In genomic region chr17:44121997-44122824, GRCh38 we compare ENCODE assay signal across 9 cellular contexts. TPM values are rescaled to one million over a fixed set of nuclear protein-coding genes. Genes with fewer than 3 reads are reported as not detected.
DNase-seq lines count a peak whose midpoint lies in the region; ATAC-seq lines count a peak whose summit lies in the region.
"Had no signal": no experiment of that assay in that cellular context is flagged by ENCODE, and none has a peak within 500 bp of the region (broad histone marks: within the 10 kb centered on the region; RNA-seq: fewer than 3 reads in every experiment).

No MANE protein-coding gene starts in this region.

- 85% methylated on average over 1 of the region's 1 CpG for WGBS in thymus

- H3K27ac ChIP-seq in layer of hippocampus (ENCODE audit: low read depth, low read length) (peak overlapping the region; percentile 98), thymus (ENCODE audit: low read depth) (no peak overlapping the region)

- peak; percentile 62 for DNase-seq in activated CD4-positive, alpha-beta T cell treated with anti-CD3 and anti-CD28 coated beads, Interleukin-2, amount 10 ng/mL, durations not matched to agents 24 days and 14 days
- no peak for DNase-seq in activated CD4-positive, alpha-beta T cell treated with anti-CD3 and anti-CD28 coated beads, Interleukin-2, amount 50 U/mL, for 48 hours
- no peak for DNase-seq in activated naive CD8-positive, alpha-beta T cell treated with anti-CD3 and anti-CD28 coated beads, Interleukin-2, amount 10 ng/mL, durations not matched to agents 7 days and 5 days
- DNase-seq in LoVo (ENCODE audit: low spot score) (no peak), foreskin melanocyte (no peak)

- H3K4me1 ChIP-seq in thymus (ENCODE audit: control insufficient read depth, insufficient read depth, low read length): peaks cover 13% of the 10 kb centered on the region

- peaks cover 2% of the 10 kb centered on the region for H3K27me3 Mint-ChIP-seq in activated CD4-positive, alpha-beta T cell treated with anti-CD3 and anti-CD28 coated beads, Interleukin-2, amount 10 ng/mL, durations not matched to agents 24 days and 14 days
- H3K27me3 Mint-ChIP-seq in activated naive CD8-positive, alpha-beta T cell treated with anti-CD3 and anti-CD28 coated beads, Interleukin-2, amount 10 ng/mL, durations not matched to agents 7 days and 5 days: peaks cover 8% of the 10 kb centered on the region

- H3K27ac Mint-ChIP-seq in activated CD4-positive, alpha-beta T cell treated with anti-CD3 and anti-CD28 coated beads, Interleukin-2, amount 10 ng/mL, durations not matched to agents 24 days and 14 days: peak overlapping the region; percentile 91
- peak overlapping the region; percentile 89 for H3K27ac Mint-ChIP-seq in activated naive CD8-positive, alpha-beta T cell treated with anti-CD3 and anti-CD28 coated beads, Interleukin-2, amount 10 ng/mL, durations not matched to agents 7 days and 5 days

- H3K27me3 ChIP-seq in layer of hippocampus (ENCODE audit: control insufficient read depth, insufficient read depth, low read length) (no peaks in the 10 kb centered on the region), thymus (ENCODE audit: control insufficient read depth, insufficient read depth) (no peaks in the 10 kb centered on the region)

- H3K9me3 Mint-ChIP-seq in activated CD4-positive, alpha-beta T cell treated with anti-CD3 and anti-CD28 coated beads, Interleukin-2, amount 10 ng/mL, durations not matched to agents 24 days and 14 days: no peaks in the 10 kb centered on the region
- H3K9me3 Mint-ChIP-seq in activated naive CD8-positive, alpha-beta T cell treated with anti-CD3 and anti-CD28 coated beads, Interleukin-2, amount 10 ng/mL, durations not matched to agents 7 days and 5 days: no peaks in the 10 kb centered on the region

- intact Hi-C loops in activated CD4-positive, alpha-beta T cell treated with anti-CD3 and anti-CD28 coated beads, Interleukin-2, amount 10 ng/mL, durations not matched to agents 24 days and 14 days (cut with micrococcal nuclease): no loop called here

- peaks cover under 1% of the 10 kb centered on the region for H3K36me3 ChIP-seq in thymus (ENCODE audit: control insufficient read depth, insufficient read depth)

- POLR2A ChIA-PET in activated naive CD8-positive, alpha-beta T cell treated with anti-CD3 and anti-CD28 coated beads, Interleukin-2, amount 10 ng/mL, durations not matched to agents 7 days and 5 days (lab: Charles Lee): interaction anchor here (1.0 to 2.5 kb wide), 9 partner anchors 9 to 107 kb away, joined by 3 to 17 read pairs (median 4); partner anchors contain the start of genes ATXN7L3, G6PC3, LSM12 and TMEM101

- H3K4me1 Mint-ChIP-seq in activated CD4-positive, alpha-beta T cell treated with anti-CD3 and anti-CD28 coated beads, Interleukin-2, amount 10 ng/mL, durations not matched to agents 24 days and 14 days: peaks cover 25% of the 10 kb centered on the region
- peaks cover 12% of the 10 kb centered on the region for H3K4me1 Mint-ChIP-seq in activated naive CD8-positive, alpha-beta T cell treated with anti-CD3 and anti-CD28 coated beads, Interleukin-2, amount 10 ng/mL, durations not matched to agents 7 days and 5 days

- H3K9me3 ChIP-seq in thymus (ENCODE audit: control insufficient read depth): no peaks in the 10 kb centered on the region

- peak overlapping the region; percentile 95 for H3K4me3 Mint-ChIP-seq in activated CD4-positive, alpha-beta T cell treated with anti-CD3 and anti-CD28 coated beads, Interleukin-2, amount 10 ng/mL, durations not matched to agents 24 days and 14 days
- H3K4me3 Mint-ChIP-seq in activated naive CD8-positive, alpha-beta T cell treated with anti-CD3 and anti-CD28 coated beads, Interleukin-2, amount 10 ng/mL, durations not matched to agents 7 days and 5 days: peak overlapping the region; percentile 94

- peak overlapping the region; percentile 89 for H3K4me3 ChIP-seq in thymus (ENCODE audit: low read length)

- no peak for ATAC-seq in activated naive CD8-positive, alpha-beta T cell treated with anti-CD3 and anti-CD28 coated beads, Interleukin-2, amount 10 ng/mL, durations not matched to agents 7 days and 5 days (ENCODE audit: low read depth)
- ATAC-seq in GM18498 (IDR thresholded peaks at IDR 0.05; ENCODE audit: unreplicated experiment): no peak

- no peaks in the 10 kb centered on the region for H3K36me3 Mint-ChIP-seq in activated CD4-positive, alpha-beta T cell treated with anti-CD3 and anti-CD28 coated beads, Interleukin-2, amount 10 ng/mL, durations not matched to agents 24 days and 14 days (ENCODE audit: low read depth)
- H3K36me3 Mint-ChIP-seq in activated naive CD8-positive, alpha-beta T cell treated with anti-CD3 and anti-CD28 coated beads, Interleukin-2, amount 10 ng/mL, durations not matched to agents 7 days and 5 days: no peaks in the 10 kb centered on the region

RNA-seq across cellular contexts. Expression of gene HDAC5, which starts 1.2 kb away (rescaled TPM):
- total RNA-seq in activated CD4-positive, alpha-beta T cell treated with anti-CD3 and anti-CD28 coated beads, Interleukin-2, amount 10 ng/mL, durations not matched to agents 24 days and 14 days: 16.1 and 17.7 TPM in 2 replicates
- 10 to 100 TPM; 46.2 to 48.4 TPM for total RNA-seq in activated naive CD8-positive, alpha-beta T cell treated with anti-CD3 and anti-CD28 coated beads, Interleukin-2, amount 10 ng/mL, durations not matched to agents 7 days and 5 days
- polyA plus RNA-seq in thymus: 34.4 TPM

RNA-seq across cellular contexts. Expression of gene HROB, which starts 19.5 kb away (rescaled TPM):
- 23.8 and 24.5 TPM in 2 replicates for total RNA-seq in activated CD4-positive, alpha-beta T cell treated with anti-CD3 and anti-CD28 coated beads, Interleukin-2, amount 10 ng/mL, durations not matched to agents 24 days and 14 days
- 10 to 100 TPM; 13.2 to 14.3 TPM for total RNA-seq in activated naive CD8-positive, alpha-beta T cell treated with anti-CD3 and anti-CD28 coated beads, Interleukin-2, amount 10 ng/mL, durations not matched to agents 7 days and 5 days
- polyA plus RNA-seq in thymus: 0.94 TPM

RNA-seq across cellular contexts. Expression of gene ASB16, which starts 48.3 kb away (rescaled TPM):
- total RNA-seq in activated CD4-positive, alpha-beta T cell treated with anti-CD3 and anti-CD28 coated beads, Interleukin-2, amount 10 ng/mL, durations not matched to agents 24 days and 14 days: 0.09 and 0.78 TPM in 2 replicates
- total RNA-seq in activated naive CD8-positive, alpha-beta T cell treated with anti-CD3 and anti-CD28 coated beads, Interleukin-2, amount 10 ng/mL, durations not matched to agents 7 days and 5 days: under 1 TPM; 0.19 to 0.51 TPM
- polyA plus RNA-seq in thymus: 0.14 TPM
- total RNA-seq: mesenteric fat pad had no signal

RNA-seq across cellular contexts. Expression of gene G6PC3, which starts 51.7 kb away (rescaled TPM):
- total RNA-seq in activated CD4-positive, alpha-beta T cell treated with anti-CD3 and anti-CD28 coated beads, Interleukin-2, amount 10 ng/mL, durations not matched to agents 24 days and 14 days: 33.3 and 34.1 TPM in 2 replicates
- 10 to 100 TPM; 18.7 to 18.8 TPM for total RNA-seq in activated naive CD8-positive, alpha-beta T cell treated with anti-CD3 and anti-CD28 coated beads, Interleukin-2, amount 10 ng/mL, durations not matched to agents 7 days and 5 days
- 30.2 TPM for polyA plus RNA-seq in thymus

RNA-seq across cellular contexts. Expression of gene LSM12, which starts 55.7 kb away (rescaled TPM):
- total RNA-seq in activated CD4-positive, alpha-beta T cell treated with anti-CD3 and anti-CD28 coated beads, Interleukin-2, amount 10 ng/mL, durations not matched to agents 24 days and 14 days: 101 and 107 TPM in 2 replicates
- total RNA-seq in activated naive CD8-positive, alpha-beta T cell treated with anti-CD3 and anti-CD28 coated beads, Interleukin-2, amount 10 ng/mL, durations not matched to agents 7 days and 5 days: 10 to 100 TPM; 46.9 to 51.4 TPM
- 31.3 TPM for polyA plus RNA-seq in thymus
